ENCODE assay signal across 22 cellular contexts in genomic region chr20:43973671-43974450, GRCh38.
"Had no signal": no experiment of that assay in that cellular context is flagged by ENCODE, and none has a peak within 500 bp of the region (broad histone marks: within the 10 kb centered on the region; RNA-seq: fewer than 3 reads in every experiment).

No MANE protein-coding gene starts in this region.

- H3K27ac ChIP-seq: heart right ventricle, left lung, neural progenitor cell, stomach, tibial nerve had no signal

- H3K27me3 ChIP-seq: neural progenitor cell, stomach, tibial nerve had no signal

- H3K9ac ChIP-seq: neural progenitor cell had no signal

- H3K4me1 ChIP-seq: neural progenitor cell, stomach, tibial nerve had no signal

- H3K4me3 ChIP-seq: heart right ventricle, left lung, lung, neural progenitor cell, stomach, tibial nerve had no signal

- DNase-seq: activated CD4-positive, alpha-beta T cell treated with anti-CD3 and anti-CD28 coated beads for 4 hours; activated CD4-positive, alpha-beta T cell treated with anti-CD3 and anti-CD28 coated beads, Interleukin-2, amount 50 U/mL, for 4 hours; activated naive CD4-positive, alpha-beta T cell treated with anti-CD3 and anti-CD28 coated beads, Interleukin-2, amount 10 ng/mL, durations not matched to agents 7 days and 5 days; activated T-cell treated with anti-CD3 and anti-CD28 coated beads, Interleukin-2, amount 50 U/mL, for 72 hours; amniotic stem cell; central memory CD4-positive, alpha-beta T cell; endodermal cell; foreskin fibroblast; heart right ventricle; kidney glomerular epithelial cell; left lung; mesendoderm; natural killer cell; right cardiac atrium; stimulated activated CD4-positive, alpha-beta T cell treated with anti-CD3 and anti-CD28 coated beads, Interleukin-15, amount 100 ng/mL, for 24 hours; stimulated activated CD4-positive, alpha-beta T cell treated with anti-CD3 and anti-CD28 coated beads, Interleukin-2, amount 100 ng/mL, for 24 hours; stimulated activated naive B cell treated with anti-CD40 and anti-IgM and Interleukin-4, amounts not matched to agents 10 μg/mL and 1 μg/mL and 100 μg/mL, for 72 hours; stomach; T-helper 1 cell had no signal

- ATAC-seq: heart right ventricle; left lung; natural killer cell; right cardiac atrium; stimulated activated naive B cell treated with anti-CD40 and anti-IgM and Interleukin-4, amounts not matched to agents 10 μg/mL and 1 μg/mL and 100 μg/mL, for 72 hours had no signal

- H3K4me2 ChIP-seq: neural progenitor cell had no signal

- H3K36me3 ChIP-seq: heart right ventricle, neural progenitor cell, tibial nerve had no signal

- H3K9me3 ChIP-seq: left lung, stomach had no signal

- H2AFZ ChIP-seq: neural progenitor cell had no signal
